Comparison of ENCODE assay signal across 8 cellular contexts in the genomic region with DNA sequence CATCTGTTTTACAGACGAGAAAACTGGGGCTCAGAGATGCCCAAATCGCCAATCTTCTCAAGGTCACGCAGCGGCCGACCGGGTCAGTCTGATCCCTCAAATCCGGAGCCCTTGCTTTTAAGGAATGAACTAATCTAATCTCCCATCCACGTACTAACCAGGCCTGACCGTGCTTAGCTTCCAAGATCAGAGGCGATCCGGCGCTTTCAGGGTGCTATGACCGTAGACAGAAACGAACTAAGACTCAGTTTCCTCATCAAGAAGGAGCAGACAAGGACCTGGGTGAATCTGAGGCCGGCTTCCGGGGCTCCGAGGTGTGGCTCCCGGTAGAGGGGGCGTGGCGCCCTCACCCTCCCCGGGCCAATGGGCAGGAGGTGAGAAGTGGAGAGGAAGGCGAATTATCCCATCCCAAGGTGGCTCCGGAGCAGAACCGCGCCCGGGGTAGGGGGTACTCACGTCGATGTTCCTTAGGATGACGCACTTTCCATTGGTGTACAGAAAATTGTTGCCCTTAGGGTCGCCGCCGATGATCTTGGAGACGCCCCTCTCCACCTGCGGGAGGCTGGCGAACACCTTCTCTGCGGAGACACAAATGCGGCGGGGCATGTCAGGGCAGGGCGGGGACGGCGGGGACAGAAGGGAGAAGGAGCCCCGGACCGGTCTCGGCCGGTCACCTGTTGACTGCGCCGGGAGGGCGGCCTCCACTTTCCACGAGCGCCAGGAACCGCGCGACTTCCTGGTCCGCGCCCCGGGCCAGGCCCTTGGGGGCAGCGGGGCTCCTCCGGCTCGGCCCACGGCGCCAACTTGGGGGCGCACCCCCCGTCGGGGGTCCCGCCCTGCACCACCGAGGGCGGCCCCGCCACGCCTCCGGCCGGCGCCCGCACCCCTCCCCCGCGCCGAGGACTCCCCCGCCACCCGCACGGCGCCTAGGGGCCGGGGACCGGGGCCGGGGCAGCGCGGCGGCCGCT. TPM values are rescaled to one million over a fixed set of nuclear protein-coding genes. Genes with fewer than 3 reads are reported as not detected.
DNase-seq lines count a peak whose midpoint lies in the region; ATAC-seq and TF ChIP-seq lines count a peak whose summit lies in the region.

No MANE protein-coding gene starts in this region.

- no peaks in the 10 kb centered on the region for H3K27me3 Mint-ChIP-seq in activated T-helper 1 cell treated with anti-CD3 and anti-CD28 coated beads, Interleukin-12 subunit alpha, Interleukin-12 subunit beta, Interleukin-2, Interleukin-4 antibody, amounts not matched to agents 30 ng/mL and 10 ng/mL and 1 ng/mL, durations not matched to agents 14 hours and 24 hours and 36 hours (ENCODE audit: insufficient read depth)

- H3K4me1 ChIP-seq in uterus = peaks cover 5 to 28% of the 10 kb centered on the region in 2 donors

- H3K4me3 Mint-ChIP-seq in activated T-helper 1 cell treated with anti-CD3 and anti-CD28 coated beads, Interleukin-12 subunit alpha, Interleukin-12 subunit beta, Interleukin-2, Interleukin-4 antibody, amounts not matched to agents 30 ng/mL and 10 ng/mL and 1 ng/mL, durations not matched to agents 14 hours and 24 hours and 36 hours = peak overlapping the region; percentile 97

- peaks cover 48% of the 10 kb centered on the region for H3K36me3 Mint-ChIP-seq in activated T-helper 1 cell treated with anti-CD3 and anti-CD28 coated beads, Interleukin-12 subunit alpha, Interleukin-12 subunit beta, Interleukin-2, Interleukin-4 antibody, amounts not matched to agents 30 ng/mL and 10 ng/mL and 1 ng/mL, durations not matched to agents 14 hours and 24 hours and 36 hours (ENCODE audit: low read depth)

- H3K27ac ChIP-seq in uterus = peak overlapping the region; percentile 94 to 99

- no peaks in the 10 kb centered on the region for H3K9me3 ChIP-seq in uterus

- H3K4me3 ChIP-seq in fibroblast of pulmonary artery (replicated peaks; ENCODE audit: low read depth, low read length) (peak overlapping the region; percentile 88), uterus (peak overlapping the region; percentile 60 to 82)

- TF ChIP-seq CTCF in fibroblast of pulmonary artery (IDR thresholded peaks at IDR 0.05; ENCODE audit: low read length, missing control alignments) (no peak), omental fat pad (IDR thresholded peaks at IDR 0.05) (no peak), uterus (IDR thresholded peaks at IDR 0.05) (no peak)

- H3K36me3 ChIP-seq in uterus = no peaks in the 10 kb centered on the region

- H3K9me3 Mint-ChIP-seq in activated T-helper 1 cell treated with anti-CD3 and anti-CD28 coated beads, Interleukin-12 subunit alpha, Interleukin-12 subunit beta, Interleukin-2, Interleukin-4 antibody, amounts not matched to agents 30 ng/mL and 10 ng/mL and 1 ng/mL, durations not matched to agents 14 hours and 24 hours and 36 hours = no peaks in the 10 kb centered on the region

- no peaks in the 10 kb centered on the region for H3K27me3 ChIP-seq in uterus

- no peak for TF ChIP-seq POLR2A in uterus (IDR thresholded peaks at IDR 0.05)

- ATAC-seq in GM18519 (IDR thresholded peaks at IDR 0.05; ENCODE audit: low FRiP score, unreplicated experiment) (peak; percentile 17), HG02970 (IDR thresholded peaks at IDR 0.05; ENCODE audit: low FRiP score, unreplicated experiment) (peak; percentile 43), omental fat pad (ENCODE audit: low FRiP score) (peak; percentile 50)

- peak overlapping the region; percentile 95 for H3K27ac Mint-ChIP-seq in activated T-helper 1 cell treated with anti-CD3 and anti-CD28 coated beads, Interleukin-12 subunit alpha, Interleukin-12 subunit beta, Interleukin-2, Interleukin-4 antibody, amounts not matched to agents 30 ng/mL and 10 ng/mL and 1 ng/mL, durations not matched to agents 14 hours and 24 hours and 36 hours

- peaks cover 86% of the 10 kb centered on the region for H3K4me1 Mint-ChIP-seq in activated T-helper 1 cell treated with anti-CD3 and anti-CD28 coated beads, Interleukin-12 subunit alpha, Interleukin-12 subunit beta, Interleukin-2, Interleukin-4 antibody, amounts not matched to agents 30 ng/mL and 10 ng/mL and 1 ng/mL, durations not matched to agents 14 hours and 24 hours and 36 hours (ENCODE audit: low read depth)

- DNase-seq in A172 (ENCODE audit: low spot score) (peak; percentile 59), NCI-H774 (lab: John Stamatoyannopoulos, UW) (peak; percentile 37), fibroblast of pulmonary artery (ENCODE audit: low read depth) (no peak), omental fat pad (ENCODE audit: low spot score) (no peak), uterus (peak; percentile 53 to 56)
- DNase-seq in activated T-helper 1 cell treated with anti-CD3 and anti-CD28 coated beads, Interleukin-12 subunit alpha, Interleukin-12 subunit beta, Interleukin-2, Interleukin-4 antibody, amounts not matched to agents 30 ng/mL and 10 ng/mL and 1 ng/mL, durations not matched to agents 14 hours and 24 hours and 36 hours (ENCODE audit: low spot score) = peak; percentile 70

- intact Hi-C loops in activated T-helper 1 cell treated with anti-CD3 and anti-CD28 coated beads, Interleukin-12 subunit alpha, Interleukin-12 subunit beta, Interleukin-2, Interleukin-4 antibody, amounts not matched to agents 30 ng/mL and 10 ng/mL and 1 ng/mL, durations not matched to agents 14 hours and 24 hours and 36 hours (cut with micrococcal nuclease) = loop anchor here (1.0 to 10.0 kb wide), 4 partner anchors 10 to 1911 kb away; no protein-coding TSS in a partner anchor
- intact Hi-C loops in uterus (cut with DNase I; ENCODE audit: low total_unique reads) = no loop called here

RNA-seq across cellular contexts. Expression of a gene that starts 0.7 kb away (rescaled TPM):
- total RNA-seq in A172 (2014; rRNA removed; shearing (Covaris generic)) = 271 and 296 TPM in 2 replicates
- total RNA-seq in activated T-helper 1 cell treated with anti-CD3 and anti-CD28 coated beads, Interleukin-12 subunit alpha, Interleukin-12 subunit beta, Interleukin-2, Interleukin-4 antibody, amounts not matched to agents 30 ng/mL and 10 ng/mL and 1 ng/mL, durations not matched to agents 14 hours and 24 hours and 36 hours = 449 and 453 TPM in 2 replicates
- total RNA-seq in omental fat pad = 100 to 1,000 TPM; 114 to 219 (median 135) TPM
- 100 to 1,000 TPM; 161 to 517 (median 173) TPM for total RNA-seq in uterus

Comparison
In these comparisons a context has a peak if more than half of its experiments do, and no peak if none do; other contexts are left out.
1. DNase-seq: peak in A172 (single experiment), NCI-H774 (single experiment), activated T-helper 1 cell treated with anti-CD3 and anti-CD28 coated beads, Interleukin-12 subunit alpha, Interleukin-12 subunit beta, Interleukin-2, Interleukin-4 antibody, amounts not matched to agents 30 ng/mL and 10 ng/mL and 1 ng/mL, durations not matched to agents 14 hours and 24 hours and 36 hours (single experiment) and uterus (2 of 2); none in fibroblast of pulmonary artery (single experiment) and omental fat pad (single experiment).
2. Peak in every context shown above with its lines, with median percentiles within 50 percentile points of each other: ATAC-seq.